ENCODE assay signal across 11 cellular contexts in genomic region chr6:156832166-156832743, GRCh38. TPM values are rescaled to one million over a fixed set of nuclear protein-coding genes. Genes with fewer than 3 reads are reported as not detected.
DNase-seq lines count a peak whose midpoint lies in the region; ATAC-seq and TF ChIP-seq lines count a peak whose summit lies in the region.
"Had no signal": no experiment of that assay in that cellular context is flagged by ENCODE, and none has a peak within 500 bp of the region (broad histone marks: within the 10 kb centered on the region; RNA-seq: fewer than 3 reads in every experiment).

No MANE protein-coding gene starts in this region.

- H3K27ac ChIP-seq in adrenal gland, result peak overlapping the region in 2 of 5 donors; percentile 19 to 40
- peak overlapping the region; percentile 6 to 54 for H3K27ac ChIP-seq in tibial artery

- H3K9me3 Mint-ChIP-seq in activated naive CD8-positive, alpha-beta T cell (ENCODE audit: low read depth), result no peaks in the 10 kb centered on the region
- no peaks in the 10 kb centered on the region for H3K9me3 Mint-ChIP-seq in activated naive CD8-positive, alpha-beta T cell treated with anti-CD3 and anti-CD28 coated beads for 36 hours
- H3K9me3 Mint-ChIP-seq: activated T-helper 17 cell treated with anti-CD3 and anti-CD28 coated beads, Interleukin-2, amount 50 U/mL, for 72 hours; stimulated activated naive CD8-positive, alpha-beta T cell treated with anti-CD3 and anti-CD28 coated beads, Interleukin-15, Interleukin-2, amounts not matched to agents 100 ng/mL and 50 ng/mL, for 24 hours had no signal

- peak overlapping the region; percentile 1 for H3K27ac Mint-ChIP-seq in activated naive CD8-positive, alpha-beta T cell
- no peak overlapping the region for H3K27ac Mint-ChIP-seq in activated naive CD8-positive, alpha-beta T cell treated with anti-CD3 and anti-CD28 coated beads for 36 hours
- H3K27ac Mint-ChIP-seq: activated T-helper 17 cell treated with anti-CD3 and anti-CD28 coated beads, Interleukin-2, amount 50 U/mL, for 72 hours had no signal

- H3K36me3 ChIP-seq in adrenal gland (replicated peaks in 1 of 2) (no peaks in the 10 kb centered on the region), tibial artery (peaks cover 0 to 9% (median 0%) of the 10 kb centered on the region in 3 donors)

- H3K4me1 Mint-ChIP-seq in activated naive CD8-positive, alpha-beta T cell (ENCODE audit: low read depth), result peaks cover 64% of the 10 kb centered on the region
- H3K4me1 Mint-ChIP-seq in activated naive CD8-positive, alpha-beta T cell treated with anti-CD3 and anti-CD28 coated beads for 36 hours, result peaks cover 40% of the 10 kb centered on the region

- H3K27me3 ChIP-seq in adrenal gland (no peaks in the 10 kb centered on the region), tibial artery (no peaks in the 10 kb centered on the region)

- H3K4me3 ChIP-seq in adrenal gland, result no peak overlapping the region
- no peak overlapping the region for H3K4me3 ChIP-seq in tibial artery

- H3K4me3 Mint-ChIP-seq in activated naive CD8-positive, alpha-beta T cell, result no peak overlapping the region
- no peak overlapping the region for H3K4me3 Mint-ChIP-seq in activated naive CD8-positive, alpha-beta T cell treated with anti-CD3 and anti-CD28 coated beads for 36 hours
- H3K4me3 Mint-ChIP-seq: activated T-helper 17 cell treated with anti-CD3 and anti-CD28 coated beads, Interleukin-2, amount 50 U/mL, for 72 hours; stimulated activated naive CD8-positive, alpha-beta T cell treated with anti-CD3 and anti-CD28 coated beads, Interleukin-15, Interleukin-2, amounts not matched to agents 100 ng/mL and 50 ng/mL, for 24 hours had no signal

- H3K27me3 Mint-ChIP-seq in activated naive CD8-positive, alpha-beta T cell, result no peaks in the 10 kb centered on the region
- no peaks in the 10 kb centered on the region for H3K27me3 Mint-ChIP-seq in activated naive CD8-positive, alpha-beta T cell treated with anti-CD3 and anti-CD28 coated beads for 36 hours
- H3K27me3 Mint-ChIP-seq: activated T-helper 17 cell treated with anti-CD3 and anti-CD28 coated beads, Interleukin-2, amount 50 U/mL, for 72 hours; stimulated activated naive CD8-positive, alpha-beta T cell treated with anti-CD3 and anti-CD28 coated beads, Interleukin-15, Interleukin-2, amounts not matched to agents 100 ng/mL and 50 ng/mL, for 24 hours had no signal

- ATAC-seq in HG02798 (IDR thresholded peaks at IDR 0.05; ENCODE audit: poor library complexity, unreplicated experiment), result no peak
- ATAC-seq in GM21576 (IDR thresholded peaks at IDR 0.05; ENCODE audit: unreplicated experiment), result no peak
- ATAC-seq in HG03280 (IDR thresholded peaks at IDR 0.05; ENCODE audit: unreplicated experiment), result no peak
- ATAC-seq: activated T-helper 17 cell treated with anti-CD3 and anti-CD28 coated beads, Interleukin-2, amount 50 U/mL, for 72 hours had no signal

- no peak for TF ChIP-seq POLR2A in adrenal gland (IDR thresholded peaks at IDR 0.05)

- TF ChIP-seq CTCF in adrenal gland (IDR thresholded peaks at IDR 0.05) (no peak), tibial artery (IDR thresholded peaks at IDR 0.05) (no peak)

- 58 to 72% (median 68%) methylated on average over 3 of the region's 3 CpGs for WGBS in adrenal gland, 4 donors

- H3K36me3 Mint-ChIP-seq in activated naive CD8-positive, alpha-beta T cell, result peaks cover 12% of the 10 kb centered on the region
- peaks cover 26% of the 10 kb centered on the region for H3K36me3 Mint-ChIP-seq in activated naive CD8-positive, alpha-beta T cell treated with anti-CD3 and anti-CD28 coated beads for 36 hours

- DNase-seq in activated naive CD8-positive, alpha-beta T cell treated with anti-CD3 and anti-CD28 coated beads for 36 hours, result no peak
- DNase-seq in adrenal gland (peak in 4 of 7 donors; percentile 20 to 78 (median 43)), hepatic stellate cell (ENCODE audit: low spot score) (peak; percentile 55), tibial artery (no peak)
- DNase-seq: GOT3 had no signal

- intact Hi-C loops in adrenal gland (cut with DNase I) (no loop called here), tibial artery (cut with DNase I; ENCODE audit: low total_unique reads) (no loop called here)

- H3K4me1 ChIP-seq in adrenal gland (replicated peaks in 1 of 2), result peaks cover 13 to 37% of the 10 kb centered on the region in 2 donors
- peaks cover 0 to 73% (median 38%) of the 10 kb centered on the region in 4 donors for H3K4me1 ChIP-seq in tibial artery

- H3K9me3 ChIP-seq in adrenal gland (replicated peaks in 1 of 3) (no peaks in the 10 kb centered on the region), tibial artery (no peaks in the 10 kb centered on the region)

RNA-seq across cellular contexts. Expression of gene ARID1B, which starts 55.1 kb away (rescaled TPM):
- total RNA-seq in activated naive CD8-positive, alpha-beta T cell treated with anti-CD3 and anti-CD28 coated beads for 36 hours, result 10 to 100 TPM; 40.6 to 41.5 TPM
- 10 to 100 TPM; 36.8 to 85.6 (median 64.5) TPM for total RNA-seq in adrenal gland
- 10 to 100 TPM; 13.3 to 20.9 (median 20.7) TPM for polyA plus RNA-seq in adrenal gland

Comparison
In these comparisons a context has a peak if more than half of its experiments do, and no peak if none do; other contexts are left out.
1. DNase-seq: peak in adrenal gland (4 of 7) and hepatic stellate cell (single experiment); none in activated naive CD8-positive, alpha-beta T cell treated with anti-CD3 and anti-CD28 coated beads for 36 hours (single experiment) and tibial artery (0 of 2).